ENCODE assay signal across 16 cellular contexts in genomic region chr9:87875839-87876545, GRCh38.
"Had no signal": no experiment of that assay in that cellular context is flagged by ENCODE, and none has a peak within 500 bp of the region (broad histone marks: within the 10 kb centered on the region; RNA-seq: fewer than 3 reads in every experiment).

No MANE protein-coding gene starts in this region.

- H3K36me3 ChIP-seq: adrenal gland, sigmoid colon had no signal

- H3K27ac Mint-ChIP-seq: activated naive CD4-positive, alpha-beta T cell treated with anti-CD3 and anti-CD28 coated beads, Interleukin-2, amount 10 ng/mL, durations not matched to agents 7 days and 5 days; activated T-helper 17 cell treated with anti-CD3 and anti-CD28 coated beads, Interleukin-2, amount 50 U/mL, for 72 hours; immature natural killer cell; naive thymus-derived CD8-positive, alpha-beta T cell; T-helper 1 cell treated with Interleukin-12 subunit alpha and Interleukin-12 subunit beta and Interleukin-4 antibody, amounts not matched to agents 30 μg/mL and 1 μg/mL, for 36 hours had no signal

- H3K4me1 Mint-ChIP-seq: activated naive CD4-positive, alpha-beta T cell treated with anti-CD3 and anti-CD28 coated beads, Interleukin-2, amount 10 ng/mL, durations not matched to agents 7 days and 5 days; activated T-helper 17 cell treated with anti-CD3 and anti-CD28 coated beads, Interleukin-2, amount 50 U/mL, for 72 hours; immature natural killer cell had no signal

- H3K9me3 ChIP-seq: adrenal gland had no signal

- H3K36me3 Mint-ChIP-seq: activated naive CD4-positive, alpha-beta T cell treated with anti-CD3 and anti-CD28 coated beads, Interleukin-2, amount 10 ng/mL, durations not matched to agents 7 days and 5 days; immature natural killer cell; naive thymus-derived CD8-positive, alpha-beta T cell had no signal

- H3K4me1 ChIP-seq: adrenal gland had no signal

- H3K27ac ChIP-seq: adrenal gland had no signal

- H3K27me3 ChIP-seq: adrenal gland, sigmoid colon had no signal

- H3K4me3 ChIP-seq: adrenal gland, sigmoid colon had no signal

- DNase-seq: activated CD4-positive, alpha-beta T cell treated with anti-CD3 and anti-CD28 coated beads, Interleukin-2, amount 50 U/mL, for 1 hour; activated CD8-positive, alpha-beta memory T cell treated with anti-CD3 and anti-CD28 coated beads, Interleukin-2, amount 50 U/mL, for 4 hours; activated naive CD4-positive, alpha-beta T cell treated with anti-CD3 and anti-CD28 coated beads, Interleukin-2, amount 10 ng/mL, durations not matched to agents 7 days and 5 days; caudate nucleus; cortex of kidney; effector memory CD4-positive, alpha-beta T cell; immature natural killer cell; left cardiac atrium; naive thymus-derived CD8-positive, alpha-beta T cell; nucleus accumbens; sigmoid colon; stimulated activated CD4-positive, alpha-beta T cell treated with anti-CD3 and anti-CD28 coated beads, Interleukin-12 subunit alpha, Interleukin-12 subunit beta, amount 100 ng/mL, for 4 hours; stimulated activated naive CD4-positive, alpha-beta T cell treated with Interleukin-2 at 50 U/mL for 16 hours had no signal

- ATAC-seq: activated T-helper 17 cell treated with anti-CD3 and anti-CD28 coated beads, Interleukin-2, amount 50 U/mL, for 72 hours; left cardiac atrium; naive thymus-derived CD8-positive, alpha-beta T cell had no signal

- H3K4me3 Mint-ChIP-seq: activated naive CD4-positive, alpha-beta T cell treated with anti-CD3 and anti-CD28 coated beads, Interleukin-2, amount 10 ng/mL, durations not matched to agents 7 days and 5 days; activated T-helper 17 cell treated with anti-CD3 and anti-CD28 coated beads, Interleukin-2, amount 50 U/mL, for 72 hours; immature natural killer cell; naive thymus-derived CD8-positive, alpha-beta T cell; T-helper 1 cell treated with Interleukin-12 subunit alpha and Interleukin-12 subunit beta and Interleukin-4 antibody, amounts not matched to agents 30 μg/mL and 1 μg/mL, for 36 hours had no signal

- H3K9me3 Mint-ChIP-seq: activated naive CD4-positive, alpha-beta T cell treated with anti-CD3 and anti-CD28 coated beads, Interleukin-2, amount 10 ng/mL, durations not matched to agents 7 days and 5 days; activated T-helper 17 cell treated with anti-CD3 and anti-CD28 coated beads, Interleukin-2, amount 50 U/mL, for 72 hours; naive thymus-derived CD8-positive, alpha-beta T cell; T-helper 1 cell treated with Interleukin-12 subunit alpha and Interleukin-12 subunit beta and Interleukin-4 antibody, amounts not matched to agents 30 μg/mL and 1 μg/mL, for 36 hours had no signal
